In the genomic region with DNA sequence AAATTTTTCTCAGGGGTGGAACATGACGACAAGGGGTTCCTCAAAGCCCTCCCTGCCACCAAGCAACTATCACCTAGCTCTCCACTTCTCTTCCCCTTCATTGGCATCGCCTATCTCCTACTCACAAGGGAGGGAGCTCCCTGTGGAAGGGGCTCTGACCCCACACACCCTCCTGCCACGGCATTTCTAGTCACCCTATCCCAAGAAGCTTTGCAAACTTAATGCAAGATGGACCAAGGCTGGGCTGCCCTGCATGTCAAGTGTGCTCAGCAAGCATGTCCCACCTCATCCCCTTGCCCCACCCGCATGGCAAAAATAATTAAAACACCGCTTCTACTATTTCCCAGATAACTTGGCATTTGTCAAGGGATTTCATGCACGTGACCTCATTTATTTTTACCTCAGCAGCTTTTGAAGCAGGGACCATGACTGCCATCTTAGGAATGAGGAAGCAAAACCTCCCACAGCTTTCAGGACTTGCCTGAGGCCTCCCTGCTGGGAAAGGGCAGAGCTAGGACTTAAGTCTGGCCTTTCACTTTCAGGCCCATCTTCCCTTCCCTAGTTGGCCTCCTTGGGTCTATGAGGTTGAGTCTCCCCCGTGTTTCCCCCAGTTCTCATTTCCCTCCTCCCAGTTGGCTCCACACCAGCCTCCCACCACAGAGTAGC, we compare ENCODE assay signal across 1 cellular context.
TF ChIP-seq lines count a peak whose summit lies in the region.

No MANE protein-coding gene starts in this region.

TF ChIP-seq in HCT116, 20 proteins besides CTCF, POLR2A, EP300 and RAD21 (continued from another document):
- no peak for TF ChIP-seq ZBTB33 (IDR thresholded peaks at IDR 0.05; ENCODE audit: extremely low read depth, insufficient replicate concordance, low read length)
- TF ChIP-seq, protein P1, sequence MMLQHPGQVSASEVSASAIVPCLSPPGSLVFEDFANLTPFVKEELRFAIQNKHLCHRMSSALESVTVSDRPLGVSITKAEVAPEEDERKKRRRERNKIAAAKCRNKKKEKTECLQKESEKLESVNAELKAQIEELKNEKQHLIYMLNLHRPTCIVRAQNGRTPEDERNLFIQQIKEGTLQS (IDR thresholded peaks at IDR 0.05), result no peak; the same call in 1 of the 2 replicates
TF ChIP-seq in HCT116: peak in this region for 8.
